Comparison of ENCODE assay signal across 1 cellular context in the genomic region with DNA sequence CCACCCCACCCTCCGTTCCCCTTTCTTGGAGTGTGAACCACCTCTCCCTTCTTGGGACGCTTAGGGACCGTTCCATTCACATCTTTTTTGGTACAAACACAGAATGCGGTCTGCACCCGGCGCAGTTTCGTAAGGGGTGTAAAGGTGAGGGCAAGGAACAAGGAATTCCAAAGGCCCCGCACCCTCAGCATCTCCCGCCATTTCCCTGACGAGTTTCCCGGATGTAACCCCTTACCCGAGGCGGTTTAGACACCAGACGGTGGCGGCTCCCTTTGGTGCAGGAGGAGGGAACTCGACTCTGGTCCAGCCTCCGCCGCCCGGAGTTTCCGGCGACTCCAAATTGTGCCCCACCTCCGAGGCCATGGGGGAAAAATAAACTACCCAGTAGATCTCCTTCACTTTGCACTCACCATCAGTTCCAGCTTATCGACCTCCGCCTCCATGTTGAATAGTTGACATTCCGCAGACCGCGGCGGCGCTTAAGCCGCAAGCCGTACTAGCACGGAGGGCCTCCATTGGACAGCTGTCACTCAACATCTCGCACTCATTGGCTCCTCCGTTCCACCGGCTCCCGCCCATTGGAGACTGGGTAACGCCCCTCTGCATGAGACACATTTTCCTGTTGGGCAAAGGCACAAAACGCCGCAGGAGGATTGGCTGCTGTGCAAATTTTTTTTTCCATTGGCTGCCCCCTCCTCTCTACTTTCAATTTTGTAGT.
TF ChIP-seq lines count a peak whose summit lies in the region.

A gene with protein sequence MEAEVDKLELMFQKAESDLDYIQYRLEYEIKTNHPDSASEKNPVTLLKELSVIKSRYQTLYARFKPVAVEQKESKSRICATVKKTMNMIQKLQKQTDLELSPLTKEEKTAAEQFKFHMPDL (minus strand): TSS at position 466 of the 718 bp plus-strand sequence. CDS start 23 bp downstream, at position 443.

TF ChIP-seq in WTC11, 78 proteins besides CTCF, POLR2A, EP300 and RAD21 (continued from another document):
- TF ChIP-seq, protein P1, sequence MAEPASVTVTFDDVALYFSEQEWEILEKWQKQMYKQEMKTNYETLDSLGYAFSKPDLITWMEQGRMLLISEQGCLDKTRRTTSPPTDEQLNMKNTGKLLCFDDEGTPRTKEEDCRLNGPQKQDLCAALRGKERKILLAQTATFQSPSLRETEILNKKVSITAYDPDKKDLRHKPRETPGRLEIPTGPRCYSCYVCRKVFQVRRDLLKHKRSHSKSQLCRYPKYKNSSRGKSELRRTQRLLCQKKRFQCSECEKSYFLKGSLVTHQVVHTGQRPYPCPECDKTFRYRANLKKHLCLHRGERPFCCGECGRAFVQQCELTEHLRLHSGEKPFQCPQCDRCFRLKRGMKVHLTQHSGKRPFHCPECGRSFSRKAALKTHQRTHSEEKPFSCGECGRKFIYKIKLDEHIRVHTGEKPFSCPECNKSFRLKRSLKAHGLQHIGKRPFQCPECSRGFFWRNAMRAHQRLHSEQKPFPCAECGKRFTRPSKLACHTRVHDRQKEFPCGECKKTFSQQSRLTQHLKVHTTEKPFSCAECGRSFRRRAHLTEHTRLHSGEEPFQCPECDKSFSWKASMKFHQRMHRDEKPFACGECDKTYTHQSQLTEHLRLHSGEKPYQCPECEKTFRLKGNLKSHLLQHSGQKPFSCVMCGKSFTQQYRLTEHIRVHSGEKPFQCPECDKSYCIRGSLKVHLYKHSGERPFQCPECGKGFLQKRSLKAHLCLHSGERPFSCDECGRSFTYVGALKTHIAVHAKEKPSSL (CRISPR knock-in tag; conservative IDR thresholded peaks at IDR 0.05), result no peak
- TF ChIP-seq TCF7 (CRISPR knock-in tag; IDR thresholded peaks at IDR 0.05; ENCODE audit: low read depth), result no peak
- no peak for TF ChIP-seq EMX1 (CRISPR knock-in tag; IDR thresholded peaks at IDR 0.05)
- TF ChIP-seq MXD4 (CRISPR knock-in tag; IDR thresholded peaks at IDR 0.05; ENCODE audit: borderline replicate concordance), result no peak
- TF ChIP-seq IRF2 (CRISPR knock-in tag; IDR thresholded peaks at IDR 0.05; ENCODE audit: borderline replicate concordance, low read depth), result no peak
